In genomic region chr6:163418273-163419029, GRCh38 we compare ENCODE assay signal across 9 cellular contexts. TPM values are rescaled to one million over a fixed set of nuclear protein-coding genes. Genes with fewer than 3 reads are reported as not detected.
DNase-seq lines count a peak whose midpoint lies in the region; ATAC-seq and TF ChIP-seq lines count a peak whose summit lies in the region.
"Had no signal": no experiment of that assay in that cellular context is flagged by ENCODE, and none has a peak within 500 bp of the region (broad histone marks: within the 10 kb centered on the region; RNA-seq: fewer than 3 reads in every experiment).

No MANE protein-coding gene starts in this region.

- TF ChIP-seq POLR2A in gastroesophageal sphincter (IDR thresholded peaks at IDR 0.05) = no peak

- no peak overlapping the region for H3K27ac ChIP-seq in SU-DHL-6 (ENCODE audit: low read depth, low read length)
- peak overlapping the region; percentile 25 to 100 (median 76) for H3K27ac ChIP-seq in gastroesophageal sphincter
- H3K27ac ChIP-seq in Karpas-422 (ENCODE audit: low read length) = no peak overlapping the region

- CTCF ChIA-PET in Calu3 (lab: Charles Lee) = interaction anchor here (0.5 to 0.6 kb wide), 2 partner anchors 154 to 198 kb away, joined by 3 read pairs; no protein-coding TSS in a partner anchor
- CTCF ChIA-PET in activated naive CD4-positive, alpha-beta T cell treated with anti-CD3 and anti-CD28 coated beads, Interleukin-2, amount 10 ng/mL, durations not matched to agents 7 days and 5 days (lab: Charles Lee) = interaction anchor here (1.0 to 2.0 kb wide), 2 partner anchors 135 to 138 kb away, joined by 3 to 4 read pairs; no protein-coding TSS in a partner anchor

- H3K79me2 ChIP-seq in SU-DHL-6 (ENCODE audit: insufficient read depth, low read length) (peaks cover 79% of the 10 kb centered on the region), Karpas-422 (ENCODE audit: low read length) (no peaks in the 10 kb centered on the region)

- peaks cover 50% of the 10 kb centered on the region for H4K20me1 ChIP-seq in SU-DHL-6 (ENCODE audit: low read depth, low read length)
- H4K20me1 ChIP-seq in Karpas-422 (ENCODE audit: insufficient read depth, low read depth, low read length) = no peaks in the 10 kb centered on the region

- H3K9me3 Mint-ChIP-seq in Calu3 (ENCODE audit: low read depth, unreplicated experiment) = no peaks in the 10 kb centered on the region
- H3K9me3 Mint-ChIP-seq in activated naive CD4-positive, alpha-beta T cell treated with anti-CD3 and anti-CD28 coated beads, Interleukin-2, amount 10 ng/mL, durations not matched to agents 7 days and 5 days = no peaks in the 10 kb centered on the region

- H3K36me3 Mint-ChIP-seq in Calu3 (ENCODE audit: insufficient read depth, unreplicated experiment) = peaks cover 61% of the 10 kb centered on the region
- peaks cover 5% of the 10 kb centered on the region for H3K36me3 Mint-ChIP-seq in activated naive CD4-positive, alpha-beta T cell treated with anti-CD3 and anti-CD28 coated beads, Interleukin-2, amount 10 ng/mL, durations not matched to agents 7 days and 5 days

- WGBS in gastroesophageal sphincter (ENCODE audit: low coverage in 1 of 2), 2 donors = 21% methylated on average over 5 of the region's 5 CpGs

- ATAC-seq in gastroesophageal sphincter = no peak

- H2AFZ ChIP-seq in SU-DHL-6 (ENCODE audit: low read depth, low read length, severe bottlenecking) = no peak overlapping the region
- no peak overlapping the region for H2AFZ ChIP-seq in Karpas-422 (ENCODE audit: low read length)

- no peak for TF ChIP-seq EP300 in gastroesophageal sphincter (IDR thresholded peaks at IDR 0.05)

- H3K36me3 ChIP-seq in SU-DHL-6 (ENCODE audit: low read length) (no peaks in the 10 kb centered on the region), gastroesophageal sphincter (no peaks in the 10 kb centered on the region), Karpas-422 (ENCODE audit: insufficient read depth, low read length) (no peaks in the 10 kb centered on the region)

- H3K4me2 ChIP-seq in SU-DHL-6 (ENCODE audit: low read depth, low read length, poor library complexity, severe bottlenecking) (peak overlapping the region; percentile 14), Karpas-422 (ENCODE audit: low read depth, low read length, poor library complexity, severe bottlenecking) (no peak overlapping the region)

- H3K4me1 ChIP-seq in gastroesophageal sphincter (peaks cover 10 to 60% (median 11%) of the 10 kb centered on the region in 3 donors), Karpas-422 (ENCODE audit: low read length) (no peaks in the 10 kb centered on the region)

- H3K9me2 ChIP-seq in SU-DHL-6 (replicated peaks; ENCODE audit: insufficient read depth, low read length) (no peaks in the 10 kb centered on the region), Karpas-422 (replicated peaks; ENCODE audit: insufficient read depth, low read length) (no peaks in the 10 kb centered on the region)

- no peaks in the 10 kb centered on the region for H3K27me3 Mint-ChIP-seq in Calu3 (ENCODE audit: unreplicated experiment)
- no peaks in the 10 kb centered on the region for H3K27me3 Mint-ChIP-seq in activated naive CD4-positive, alpha-beta T cell treated with anti-CD3 and anti-CD28 coated beads, Interleukin-2, amount 10 ng/mL, durations not matched to agents 7 days and 5 days

- H3K9me3 ChIP-seq in SU-DHL-6 (ENCODE audit: insufficient read depth, low read length) (no peaks in the 10 kb centered on the region), gastroesophageal sphincter (no peaks in the 10 kb centered on the region), Karpas-422 (ENCODE audit: low read length) (no peaks in the 10 kb centered on the region; the same call in 1 of the 2 replicates)

- H3K4me3 Mint-ChIP-seq in Calu3 (ENCODE audit: low read depth, unreplicated experiment) = peak overlapping the region; percentile 83
- no peak overlapping the region for H3K4me3 Mint-ChIP-seq in activated naive CD4-positive, alpha-beta T cell treated with anti-CD3 and anti-CD28 coated beads, Interleukin-2, amount 10 ng/mL, durations not matched to agents 7 days and 5 days

- BruUV-seq in Calu3 (replicated peaks; lab: Mats Ljungman, UMichigan) = no TSS peak

- H3K27ac Mint-ChIP-seq in Calu3 (ENCODE audit: unreplicated experiment) = peak overlapping the region; percentile 95
- H3K27ac Mint-ChIP-seq in activated naive CD4-positive, alpha-beta T cell treated with anti-CD3 and anti-CD28 coated beads, Interleukin-2, amount 10 ng/mL, durations not matched to agents 7 days and 5 days = no peak overlapping the region

- no peaks in the 10 kb centered on the region for H3K27me3 ChIP-seq in SU-DHL-6 (ENCODE audit: low read length)
- no peaks in the 10 kb centered on the region for H3K27me3 ChIP-seq in gastroesophageal sphincter
- no peaks in the 10 kb centered on the region for H3K27me3 ChIP-seq in Karpas-422 (ENCODE audit: low read length)

- H3F3A ChIP-seq in SU-DHL-6 (ENCODE audit: insufficient read depth) = 0 out of 2 replicates have a peak, but pooled peaks cover 7% of the 10 kb centered on the region

- H3K4me1 Mint-ChIP-seq in Calu3 (ENCODE audit: low read depth, unreplicated experiment) = peaks cover 26% of the 10 kb centered on the region
- H3K4me1 Mint-ChIP-seq in activated naive CD4-positive, alpha-beta T cell treated with anti-CD3 and anti-CD28 coated beads, Interleukin-2, amount 10 ng/mL, durations not matched to agents 7 days and 5 days = peaks cover 35% of the 10 kb centered on the region

- DNase-seq in Calu3 = no peak
- DNase-seq in retinal pigment epithelial cell (ENCODE audit: low read depth) = no peak
- no peak for DNase-seq in NCI-H187 treated with DMSO at 0.1 percent for 48 hours (lab: John Stamatoyannopoulos, UW)
- DNase-seq in Karpas-422 = no peak
- no peak for DNase-seq in activated naive CD4-positive, alpha-beta T cell treated with anti-CD3 and anti-CD28 coated beads, Interleukin-2, amount 10 ng/mL, durations not matched to agents 7 days and 5 days
- DNase-seq in activated CD4-positive, alpha-beta T cell treated with anti-CD3 and anti-CD28 coated beads, Interleukin-2, amount 50 U/mL, for 48 hours = no peak
- DNase-seq: NCI-H526 had no signal

- intact Hi-C loops in Calu3 (cut with micrococcal nuclease; ENCODE audit: unreplicated experiment) = loop anchor here (2.0 to 5.0 kb wide), 3 partner anchors 94 to 561 kb away; no protein-coding TSS in a partner anchor

- TF ChIP-seq CTCF in Calu3 (IDR thresholded peaks at IDR 0.05; ENCODE audit: unreplicated experiment) (no peak), SU-DHL-6 (IDR thresholded peaks at IDR 0.05; ENCODE audit: insufficient read depth, low read length, poor library complexity, severe bottlenecking) (no peak), gastroesophageal sphincter (IDR thresholded peaks at IDR 0.05) (no peak), retinal pigment epithelial cell (conservative IDR thresholded peaks at IDR 0.05; ENCODE audit: low read depth, low read length) (no peak)

- H3K4me3 ChIP-seq in SU-DHL-6 (ENCODE audit: insufficient read depth, low read length, poor library complexity, severe bottlenecking) = no peak overlapping the region
- H3K4me3 ChIP-seq in gastroesophageal sphincter = peak overlapping the region; percentile 19 to 100
- H3K4me3 ChIP-seq in retinal pigment epithelial cell (ENCODE audit: low read length) = peak overlapping the region; percentile 4
- H3K4me3 ChIP-seq in Karpas-422 (ENCODE audit: low read length) = no peak overlapping the region

- no peak overlapping the region for H3K9ac ChIP-seq in SU-DHL-6 (ENCODE audit: low read length)
- no peak overlapping the region for H3K9ac ChIP-seq in Karpas-422 (ENCODE audit: low read length)

RNA-seq across cellular contexts. Expression of gene QKI, which starts 3.9 kb away (rescaled TPM):
- total RNA-seq in Calu3 (2022) (94.1 and 131 TPM in 2 replicates), gastroesophageal sphincter (100 to 1,000 TPM; 170 to 249 (median 227) TPM)
- 0.04 TPM in 1 of 2 replicates, not detected in the other for total RNA-seq in Karpas-422 (2014; rRNA removed; shearing (Covaris generic); ENCODE audit: low replicate concordance)

Comparison
In these comparisons a context has a peak if more than half of its experiments do, and no peak if none do; other contexts are left out.
1. H3K27ac ChIP-seq: peak in gastroesophageal sphincter (4 of 4); none in SU-DHL-6 (single experiment) and Karpas-422 (single experiment).
2. H3K4me3 ChIP-seq: peak in gastroesophageal sphincter (2 of 2) and retinal pigment epithelial cell (single experiment); none in SU-DHL-6 (single experiment) and Karpas-422 (single experiment).
3. RNA of gene QKI, which starts 3.9 kb away (total RNA-seq): 170 to 249 TPM in gastroesophageal sphincter and 94.1 to 131 TPM in Calu3; 0.04 TPM in Karpas-422; every median in the first group is over 10 times any median in the second.